In the genomic region with DNA sequence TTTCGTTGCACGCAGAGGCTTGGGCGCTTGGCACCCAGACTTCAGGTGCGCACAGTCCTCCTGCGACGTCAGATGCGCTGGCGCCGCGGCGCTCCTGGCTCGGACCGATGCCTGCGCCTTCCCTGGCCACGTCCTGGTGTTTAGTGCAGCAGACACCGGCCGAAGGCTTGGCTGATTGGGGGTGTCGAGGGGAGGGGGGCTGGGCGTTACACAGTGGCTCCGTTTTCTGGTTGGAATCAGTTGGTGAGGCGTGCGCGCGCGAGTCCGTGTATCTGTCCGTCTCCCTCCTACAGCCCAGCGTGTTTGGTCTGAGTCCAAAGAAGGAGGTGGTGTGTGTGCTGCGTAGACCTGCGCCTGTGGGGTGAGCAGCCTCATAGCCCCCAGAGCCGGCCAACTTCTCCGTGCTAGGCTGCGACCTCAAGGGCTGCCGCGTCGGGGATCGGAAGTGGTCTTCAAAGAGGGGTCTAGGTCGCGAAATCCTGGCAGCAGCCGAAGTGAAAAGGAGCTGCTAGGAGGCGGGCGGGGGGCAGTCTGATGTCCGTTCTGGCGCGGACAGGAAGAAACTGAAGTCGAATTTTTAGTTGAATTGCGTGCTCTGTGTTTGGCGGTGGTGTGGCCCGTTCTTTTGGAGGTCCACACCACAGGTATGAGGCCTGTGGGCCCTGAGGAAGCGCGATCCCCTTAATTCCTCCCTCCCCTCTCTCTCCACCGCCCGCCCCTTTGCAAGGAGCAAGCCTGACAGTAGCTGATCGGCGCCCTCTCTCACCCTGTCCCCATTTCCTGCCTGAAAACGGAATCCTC, we compare ENCODE assay signal across 10 cellular contexts. TPM values are rescaled to one million over a fixed set of nuclear protein-coding genes. Genes with fewer than 3 reads are reported as not detected.
A peak's percentile ranks its signal among the peaks of the same experiment; 100 is the strongest.
DNase-seq lines count a peak whose midpoint lies in the region; ATAC-seq and TF ChIP-seq lines count a peak whose summit lies in the region.
"Had no signal": no experiment of that assay in that cellular context is flagged by ENCODE, and none has a peak within 500 bp of the region (broad histone marks: within the 10 kb centered on the region; RNA-seq: fewer than 3 reads in every experiment).

No MANE protein-coding gene starts in this region.

- peak overlapping the region; percentile 46 for H2BK120ac ChIP-seq in trophoblast cell (ENCODE audit: insufficient read depth, low read length, poor library complexity)

- H3K36me3 ChIP-seq in BLaER1: no peaks in the 10 kb centered on the region
- no peaks in the 10 kb centered on the region for H3K36me3 ChIP-seq in trophoblast cell (ENCODE audit: control insufficient read depth in 1 of 2, insufficient read depth in 2 of 2, low read length in 2 of 2)

- H3K4me3 ChIP-seq in BLaER1: 0 out of 2 replicates have a peak overlapping the region, but pooled peaks have one; percentile 72
- H3K4me3 ChIP-seq in trophoblast cell (ENCODE audit: low read depth, low read length): peak overlapping the region; percentile 65

- peak overlapping the region; percentile 56 for H3K18ac ChIP-seq in trophoblast cell (ENCODE audit: low read length)

- peak overlapping the region; percentile 67 for H2AFZ ChIP-seq in trophoblast cell (ENCODE audit: insufficient read depth, low read length, poor library complexity)

- no peak overlapping the region for H3K14ac ChIP-seq in trophoblast cell (ENCODE audit: low read length)

- H3K9ac ChIP-seq in BLaER1: no peak overlapping the region
- H3K9ac ChIP-seq in trophoblast cell (ENCODE audit: low read length): no peak overlapping the region

- no peaks in the 10 kb centered on the region for H3K9me3 ChIP-seq in BLaER1
- H3K9me3 ChIP-seq in trophoblast cell (ENCODE audit: insufficient read depth, low read depth, low read length): no peaks in the 10 kb centered on the region

- no peak overlapping the region for H4K91ac ChIP-seq in trophoblast cell (ENCODE audit: low read depth, low read length)

- intact Hi-C loops in cardiac septum (cut with DNase I) (loop anchor here (2.0 kb wide), 1 partner anchor 34 kb away; no protein-coding TSS in a partner anchor), natural killer cell (cut with micrococcal nuclease) (no loop called here)

- H3K4ac ChIP-seq in trophoblast cell (ENCODE audit: low read depth, low read length): no peak overlapping the region

- no peak overlapping the region for H3K27ac Mint-ChIP-seq in natural killer cell
- H3K27ac Mint-ChIP-seq in activated T-helper 17 cell treated with anti-CD3 and anti-CD28 coated beads, Interleukin-2, amount 50 U/mL, for 72 hours: no peak overlapping the region

- no peak overlapping the region for H2AK5ac ChIP-seq in trophoblast cell (ENCODE audit: low read length)

- H3K23ac ChIP-seq in trophoblast cell (ENCODE audit: low read length): no peak overlapping the region

- H2BK5ac ChIP-seq in trophoblast cell (ENCODE audit: low read depth, low read length, poor library complexity): no peak overlapping the region

- H3K4me2 ChIP-seq in BLaER1 (peak overlapping the region; percentile 96; the same call in 1 of the 2 replicates), trophoblast cell (ENCODE audit: low read length) (peak overlapping the region; percentile 90)

- no peak overlapping the region for H3K4me3 Mint-ChIP-seq in natural killer cell
- no peak overlapping the region for H3K4me3 Mint-ChIP-seq in activated T-helper 17 cell treated with anti-CD3 and anti-CD28 coated beads, Interleukin-2, amount 50 U/mL, for 72 hours

- peaks cover 20% of the 10 kb centered on the region for H3K4me1 ChIP-seq in BLaER1
- H3K4me1 ChIP-seq in trophoblast cell (ENCODE audit: control insufficient read depth in 1 of 2, insufficient read depth in 2 of 2, low read length in 2 of 2): peaks cover 10 to 14% of the 10 kb centered on the region in 2 experiments

- peaks cover 53 to 54% of the 10 kb centered on the region in 2 donors for H3K27me3 Mint-ChIP-seq in natural killer cell (ENCODE audit: low read depth in 2 of 2)
- peaks cover 29% of the 10 kb centered on the region for H3K27me3 Mint-ChIP-seq in activated T-helper 17 cell treated with anti-CD3 and anti-CD28 coated beads, Interleukin-2, amount 50 U/mL, for 72 hours

- H4K12ac ChIP-seq in trophoblast cell (ENCODE audit: low read depth, low read length): no peak overlapping the region

- peaks cover 8% of the 10 kb centered on the region for H3K79me1 ChIP-seq in trophoblast cell (ENCODE audit: low read length)

- H3K27ac ChIP-seq in BLaER1 (no peak overlapping the region), trophoblast cell (ENCODE audit: low read depth, low read length) (no peak overlapping the region)

- no CpG with 5 or more reads among the region's 56 CpGs for WGBS in trophoblast cell (ENCODE audit: extremely low coverage, insufficient coverage, insufficient read length)

- peak overlapping the region; percentile 24 for H2BK12ac ChIP-seq in trophoblast cell (ENCODE audit: low read length)

- TF ChIP-seq CTCF in natural killer cell (IDR thresholded peaks at IDR 0.05) (no peak), GM10266 (IDR thresholded peaks at IDR 0.05; ENCODE audit: control insufficient read depth, insufficient read depth, low read depth, missing control alignments) (no peak)

- no peak for ATAC-seq in natural killer cell
- no peak for ATAC-seq in activated T-helper 17 cell treated with anti-CD3 and anti-CD28 coated beads, Interleukin-2, amount 50 U/mL, for 72 hours (replicated peaks)

- peak; percentile 70 for DNase-seq in RPMI8226
- DNase-seq in cardiac septum (ENCODE audit: low spot score): peak; percentile 67
- no peak for DNase-seq in trophoblast cell
- DNase-seq in natural killer cell: no peak
- DNase-seq in putamen (ENCODE audit: low spot score): no peak
- DNase-seq in GM10266 (ENCODE audit: extremely low spot score): no peak
- DNase-seq: Karpas-422 had no signal

- H4K20me1 ChIP-seq in BLaER1: peaks cover 30% of the 10 kb centered on the region

- no peaks in the 10 kb centered on the region for H3K4me1 Mint-ChIP-seq in natural killer cell
- no peaks in the 10 kb centered on the region for H3K4me1 Mint-ChIP-seq in activated T-helper 17 cell treated with anti-CD3 and anti-CD28 coated beads, Interleukin-2, amount 50 U/mL, for 72 hours

- no peaks in the 10 kb centered on the region for H3K36me3 Mint-ChIP-seq in natural killer cell
- no peaks in the 10 kb centered on the region for H3K36me3 Mint-ChIP-seq in activated T-helper 17 cell treated with anti-CD3 and anti-CD28 coated beads, Interleukin-2, amount 50 U/mL, for 72 hours (ENCODE audit: low read depth)

- peak overlapping the region; percentile 55 for H4K8ac ChIP-seq in trophoblast cell (ENCODE audit: low read depth, low read length)

- H3K27me3 ChIP-seq in BLaER1 (peaks cover 74% of the 10 kb centered on the region), trophoblast cell (ENCODE audit: insufficient read depth, low read length) (peaks cover 2% of the 10 kb centered on the region)

- peaks cover 6% of the 10 kb centered on the region for H3K79me2 ChIP-seq in trophoblast cell (ENCODE audit: control insufficient read depth, insufficient read depth, low read length, poor library complexity)

- no peaks in the 10 kb centered on the region for H3K9me3 Mint-ChIP-seq in natural killer cell
- no peaks in the 10 kb centered on the region for H3K9me3 Mint-ChIP-seq in activated T-helper 17 cell treated with anti-CD3 and anti-CD28 coated beads, Interleukin-2, amount 50 U/mL, for 72 hours

RNA-seq across cellular contexts. Expression of a gene that starts 1.6 kb away (rescaled TPM):
- 17.6 TPM for total RNA-seq in cardiac septum
- polyA plus RNA-seq in trophoblast cell (2013): 1.4 and 1.5 TPM in 2 replicates
- total RNA-seq in natural killer cell: not detected
- total RNA-seq in activated T-helper 17 cell treated with anti-CD3 and anti-CD28 coated beads, Interleukin-2, amount 50 U/mL, for 72 hours: not detected
- total RNA-seq: dermis microvascular lymphatic vessel endothelial cell had no signal

Comparison
In these comparisons a context has a peak if more than half of its experiments do, and no peak if none do; other contexts are left out.
1. DNase-seq: peak in RPMI8226 (single experiment) and cardiac septum (single experiment); none in trophoblast cell (0 of 2), natural killer cell (single experiment), putamen (single experiment) and GM10266 (single experiment).
2. RNA of a gene that starts 1.6 kb away (total RNA-seq): 17.6 TPM in cardiac septum (single experiment); not detected in natural killer cell and not detected in activated T-helper 17 cell treated with anti-CD3 and anti-CD28 coated beads, Interleukin-2, amount 50 U/mL, for 72 hours; every median in the first group is over 10 times any median in the second.